Comparison of ENCODE assay signal across 12 cellular contexts in the genomic region with DNA sequence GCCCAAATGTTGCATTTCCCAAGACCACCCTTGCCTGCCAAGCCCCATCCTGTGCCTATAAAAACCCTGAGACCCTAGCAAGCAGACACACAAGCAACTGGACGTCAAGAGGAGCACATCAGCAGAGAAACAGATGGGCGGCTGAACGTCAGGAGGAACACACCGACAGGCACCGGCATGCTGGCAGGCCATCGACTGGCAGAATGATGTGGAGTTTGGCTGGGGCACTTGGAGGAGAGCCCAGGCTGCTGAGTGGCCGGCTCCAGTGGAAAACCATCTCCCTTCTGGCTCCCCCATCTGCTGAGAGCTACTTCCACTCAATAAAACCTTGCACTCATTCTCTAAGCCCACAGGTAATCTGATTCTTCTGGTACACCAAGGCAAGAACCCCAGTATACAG.
"Had no signal": no experiment of that assay in that cellular context is flagged by ENCODE, and none has a peak within 500 bp of the region (broad histone marks: within the 10 kb centered on the region; RNA-seq: fewer than 3 reads in every experiment).

No MANE protein-coding gene starts in this region.

- H3K4me1 Mint-ChIP-seq: memory B cell; mesothelial cell of epicardium; nephron; stimulated activated effector memory CD8-positive, alpha-beta T cell treated with anti-CD3 and anti-CD28 coated beads, Interleukin-12 subunit alpha, Interleukin-12 subunit beta, amount 100 ng/mL, for 72 hours had no signal

- H3K27me3 Mint-ChIP-seq: memory B cell had no signal

- H3K27ac Mint-ChIP-seq: memory B cell; mesothelial cell of epicardium; nephron; stimulated activated effector memory CD8-positive, alpha-beta T cell treated with anti-CD3 and anti-CD28 coated beads, Interleukin-12 subunit alpha, Interleukin-12 subunit beta, amount 100 ng/mL, for 72 hours had no signal

- H3K36me3 Mint-ChIP-seq: mesothelial cell of epicardium; stimulated activated effector memory CD8-positive, alpha-beta T cell treated with anti-CD3 and anti-CD28 coated beads, Interleukin-12 subunit alpha, Interleukin-12 subunit beta, amount 100 ng/mL, for 72 hours had no signal

- ATAC-seq: foreskin keratinocyte; right lobe of liver; stimulated activated effector memory CD8-positive, alpha-beta T cell treated with anti-CD3 and anti-CD28 coated beads, Interleukin-12 subunit alpha, Interleukin-12 subunit beta, amount 100 ng/mL, for 72 hours; stimulated activated naive CD8-positive, alpha-beta T cell treated with anti-CD3 and anti-CD28 coated beads, Interleukin-15, Interleukin-2, amounts not matched to agents 100 U/mL and 50 U/mL, for 24 hours had no signal

- DNase-seq: foreskin keratinocyte; hippocampal formation; right lobe of liver; stimulated activated CD4-positive, alpha-beta T cell treated with anti-CD3 and anti-CD28 coated beads, Interleukin-4, amount 100 ng/mL, for 1 hour; stimulated activated CD8-positive, alpha-beta memory T cell treated with anti-CD3 and anti-CD28 coated beads, Interleukin-4, amount 100 ng/mL, for 48 hours; stimulated activated naive CD8-positive, alpha-beta T cell treated with anti-CD3 and anti-CD28 coated beads, Interleukin-15, Interleukin-2, amounts not matched to agents 100 U/mL and 50 U/mL, for 24 hours; thyroid gland; uterus had no signal

- H3K4me3 Mint-ChIP-seq: memory B cell; mesothelial cell of epicardium; nephron; stimulated activated effector memory CD8-positive, alpha-beta T cell treated with anti-CD3 and anti-CD28 coated beads, Interleukin-12 subunit alpha, Interleukin-12 subunit beta, amount 100 ng/mL, for 72 hours had no signal
